ENCODE assay signal across 21 cellular contexts in genomic region chr4:136056748-136057147, GRCh38.
"Had no signal": no experiment of that assay in that cellular context is flagged by ENCODE, and none has a peak within 500 bp of the region (broad histone marks: within the 10 kb centered on the region; RNA-seq: fewer than 3 reads in every experiment).

No MANE protein-coding gene starts in this region.

- H3K4me1 ChIP-seq: Peyer's patch had no signal

- DNase-seq: activated CD4-positive, alpha-beta memory T cell treated with anti-CD3 and anti-CD28 coated beads, Interleukin-2, amount 10 ng/mL, durations not matched to agents 7 days and 5 days; activated CD4-positive, alpha-beta T cell treated with anti-CD3 and anti-CD28 coated beads for 36 hours; activated CD4-positive, alpha-beta T cell treated with anti-CD3 and anti-CD28 coated beads, Interleukin-2, amount 50 U/mL, for 1 hour; activated gamma-delta T cell; activated naive CD4-positive, alpha-beta T cell treated with anti-CD3 and anti-CD28 coated beads for 36 hours; activated T-cell treated with anti-CD3 and anti-CD28 coated beads for 4 hours; activated T-cell treated with anti-CD3 and anti-CD28 coated beads, Interleukin-2, amount 50 U/mL, for 48 hours; brain microvascular endothelial cell; cerebellar nuclear complex; NCI-H1105 treated with DMSO at 0.1 percent for 48 hours; NCI-H1436 treated with DMSO at 0.1 percent for 48 hours; NCI-H187; NCI-H2081 treated with DMSO at 0.1 percent for 48 hours; NCI-H446; NCI-H524; Peyer's patch; SHP77 treated with DMSO at 0.1 percent for 48 hours had no signal

- H3K4me3 ChIP-seq: cardiac muscle cell, Peyer's patch had no signal

- H3K27me3 ChIP-seq: brain microvascular endothelial cell, cardiac muscle cell, Peyer's patch had no signal

- FAIRE-seq: colon had no signal

- H3K9ac ChIP-seq: KMS-11 had no signal

- H3K27ac ChIP-seq: brain microvascular endothelial cell, cardiac muscle cell, KMS-11, Peyer's patch, VCaP had no signal

- H3K4me2 ChIP-seq: KMS-11 had no signal

- H3K36me3 ChIP-seq: brain microvascular endothelial cell, cardiac muscle cell, Peyer's patch had no signal

- H3K9me3 ChIP-seq: Peyer's patch had no signal
